In genomic region chr21:42513985-42514882, GRCh38 we compare ENCODE assay signal across 9 cellular contexts. TPM values are rescaled to one million over a fixed set of nuclear protein-coding genes. Genes with fewer than 3 reads are reported as not detected.
DNase-seq lines count a peak whose midpoint lies in the region; ATAC-seq and TF ChIP-seq lines count a peak whose summit lies in the region.
"Had no signal": no experiment of that assay in that cellular context is flagged by ENCODE, and none has a peak within 500 bp of the region (broad histone marks: within the 10 kb centered on the region; RNA-seq: fewer than 3 reads in every experiment).

No MANE protein-coding gene starts in this region.

- H3K27me3 Mint-ChIP-seq in CD4-positive, alpha-beta T cell: no peaks in the 10 kb centered on the region
- H3K27me3 Mint-ChIP-seq in activated CD8-positive, alpha-beta T cell treated with anti-CD3 and anti-CD28 coated beads for 36 hours: no peaks in the 10 kb centered on the region
- no peaks in the 10 kb centered on the region for H3K27me3 Mint-ChIP-seq in naive B cell

- H3K4me1 ChIP-seq in endocrine pancreas (ENCODE audit: control insufficient read depth, insufficient read depth, low read length) (no peaks in the 10 kb centered on the region), stomach smooth muscle (ENCODE audit: control insufficient read depth, insufficient read depth, low read length) (peaks cover 10% of the 10 kb centered on the region)

- no peaks in the 10 kb centered on the region for H3K9me3 ChIP-seq in CD4-positive, alpha-beta T cell (ENCODE audit: control insufficient read depth, low read length)
- H3K9me3 ChIP-seq in endocrine pancreas (ENCODE audit: control insufficient read depth, low read length) (no peaks in the 10 kb centered on the region), stomach smooth muscle (ENCODE audit: control insufficient read depth in 2 of 2, low read length in 2 of 2) (no peaks in the 10 kb centered on the region)

- POLR2A ChIA-PET in CD4-positive, alpha-beta T cell (lab: Charles Lee): interaction anchor here (0.6 to 3.4 kb wide), 16 partner anchors 13 to 848 kb away, joined by 3 to 50 read pairs (median 3); partner anchors contain the start of genes RSPH1 and UBASH3A
- POLR2A ChIA-PET in activated CD8-positive, alpha-beta T cell treated with anti-CD3 and anti-CD28 coated beads for 36 hours (lab: Charles Lee): interaction anchor here (0.9 to 4.1 kb wide), 11 partner anchors 9 to 99 kb away, joined by 3 to 31 read pairs (median 3); partner anchors contain the start of gene RSPH1

- intact Hi-C loops in CD4-positive, alpha-beta T cell (cut with DNase I, micrococcal nuclease): loop anchor here in 1 of 2 experiments (1.0 to 10.0 kb wide), 2 partner anchors 50 to 179 kb away; no protein-coding TSS in a partner anchor
- intact Hi-C loops in activated CD8-positive, alpha-beta T cell treated with anti-CD3 and anti-CD28 coated beads for 36 hours (cut with micrococcal nuclease): no loop called here

- DNase-seq in CD4-positive, alpha-beta T cell: peak; percentile 36 to 69 (median 49)
- DNase-seq in NCI-H1105 treated with DMSO at 0.1 percent for 48 hours (lab: John Stamatoyannopoulos, UW) (peak; percentile 48), naive B cell (peak; percentile 73), superior temporal gyrus (ENCODE audit: extremely low spot score) (no peak)
- DNase-seq in activated CD8-positive, alpha-beta T cell treated with anti-CD3 and anti-CD28 coated beads for 36 hours: peak; percentile 77

- peaks cover 41% of the 10 kb centered on the region for H3K36me3 Mint-ChIP-seq in CD4-positive, alpha-beta T cell (ENCODE audit: low read depth)
- H3K36me3 Mint-ChIP-seq in activated CD8-positive, alpha-beta T cell treated with anti-CD3 and anti-CD28 coated beads for 36 hours (ENCODE audit: low read depth): peaks cover 15% of the 10 kb centered on the region
- H3K36me3 Mint-ChIP-seq in naive B cell: peaks cover 4 to 11% of the 10 kb centered on the region in 2 donors

- H3K36me3 ChIP-seq in endocrine pancreas (ENCODE audit: control insufficient read depth, insufficient read depth, low read length): no peaks in the 10 kb centered on the region
- peaks cover 4 to 9% of the 10 kb centered on the region in 2 donors for H3K36me3 ChIP-seq in stomach smooth muscle (ENCODE audit: control insufficient read depth in 2 of 2, insufficient read depth in 2 of 2, low read length in 2 of 2)

- no peak for TF ChIP-seq CTCF in CD4-positive, alpha-beta T cell (IDR thresholded peaks at IDR 0.05)
- no peak for TF ChIP-seq CTCF in activated CD8-positive, alpha-beta T cell treated with anti-CD3 and anti-CD28 coated beads for 36 hours (IDR thresholded peaks at IDR 0.05)

- H3K9ac ChIP-seq in endocrine pancreas (ENCODE audit: control insufficient read depth, insufficient read depth, low read length) (peak overlapping the region; percentile 66), stomach smooth muscle (ENCODE audit: low read length in 2 of 2) (peak overlapping the region; percentile 62 to 68)

- ATAC-seq in CD4-positive, alpha-beta T cell (ENCODE audit: poor library complexity): peak; percentile 84
- ATAC-seq in GM21381 (IDR thresholded peaks at IDR 0.05; ENCODE audit: unreplicated experiment) (peak; percentile 45), naive B cell (ENCODE audit: low read depth in 2 of 2) (peak; percentile 80)
- ATAC-seq in activated CD8-positive, alpha-beta T cell treated with anti-CD3 and anti-CD28 coated beads for 36 hours: peak; percentile 77

- H3K4me3 Mint-ChIP-seq in CD4-positive, alpha-beta T cell: peak overlapping the region; percentile 88
- peak overlapping the region; percentile 77 for H3K4me3 Mint-ChIP-seq in activated CD8-positive, alpha-beta T cell treated with anti-CD3 and anti-CD28 coated beads for 36 hours
- H3K4me3 Mint-ChIP-seq in naive B cell: peak overlapping the region; percentile 70 to 95 (median 90)

- H3K27ac ChIP-seq in CD4-positive, alpha-beta T cell (ENCODE audit: low read depth, low read length): peak overlapping the region; percentile 65
- H3K27ac ChIP-seq in stomach smooth muscle (ENCODE audit: low read length): peak overlapping the region; percentile 49

- H3K27ac Mint-ChIP-seq in CD4-positive, alpha-beta T cell: peak overlapping the region; percentile 76
- H3K27ac Mint-ChIP-seq in activated CD8-positive, alpha-beta T cell treated with anti-CD3 and anti-CD28 coated beads for 36 hours: peak overlapping the region; percentile 63
- H3K27ac Mint-ChIP-seq in naive B cell: peak overlapping the region; percentile 89 to 98 (median 95)

- CTCF ChIA-PET in CD4-positive, alpha-beta T cell (lab: Charles Lee): interaction anchor here (0.8 kb wide), 1 partner anchor 13 kb away, joined by 3 read pairs; no protein-coding TSS in a partner anchor
- CTCF ChIA-PET in activated CD8-positive, alpha-beta T cell treated with anti-CD3 and anti-CD28 coated beads for 36 hours (lab: Charles Lee): interaction anchor here (0.8 to 1.6 kb wide), 8 partner anchors 8 to 369 kb away, joined by 3 to 4 read pairs (median 3); no protein-coding TSS in a partner anchor

- peaks cover 31% of the 10 kb centered on the region for H3K4me1 Mint-ChIP-seq in CD4-positive, alpha-beta T cell (ENCODE audit: low read depth)
- peaks cover 20% of the 10 kb centered on the region for H3K4me1 Mint-ChIP-seq in activated CD8-positive, alpha-beta T cell treated with anti-CD3 and anti-CD28 coated beads for 36 hours (ENCODE audit: low read depth)
- H3K4me1 Mint-ChIP-seq in naive B cell: peaks cover 26 to 57% (median 31%) of the 10 kb centered on the region in 3 donors

- no peaks in the 10 kb centered on the region for H3K27me3 ChIP-seq in CD4-positive, alpha-beta T cell (ENCODE audit: control insufficient read depth, insufficient read depth, low read length)
- H3K27me3 ChIP-seq in endocrine pancreas (ENCODE audit: control insufficient read depth, insufficient read depth, low read length) (no peaks in the 10 kb centered on the region), stomach smooth muscle (ENCODE audit: control insufficient read depth in 1 of 2, insufficient read depth in 2 of 2, low read length in 2 of 2) (no peaks in the 10 kb centered on the region)

- H3K4me3 ChIP-seq in endocrine pancreas (ENCODE audit: control insufficient read depth, insufficient read depth, low read length) (peak overlapping the region; percentile 69), stomach smooth muscle (ENCODE audit: low read length in 2 of 2) (peak overlapping the region; percentile 64 to 82)

- H3K9me3 Mint-ChIP-seq in CD4-positive, alpha-beta T cell: no peaks in the 10 kb centered on the region
- no peaks in the 10 kb centered on the region for H3K9me3 Mint-ChIP-seq in activated CD8-positive, alpha-beta T cell treated with anti-CD3 and anti-CD28 coated beads for 36 hours
- no peaks in the 10 kb centered on the region for H3K9me3 Mint-ChIP-seq in naive B cell

RNA-seq across cellular contexts. Expression of gene SLC37A1, which starts 0.6 kb away (rescaled TPM):
- 10 to 100 TPM; 16.4 to 16.7 TPM for total RNA-seq in CD4-positive, alpha-beta T cell
- 10 to 100 TPM; 12.8 to 14.9 TPM for total RNA-seq in activated CD8-positive, alpha-beta T cell treated with anti-CD3 and anti-CD28 coated beads for 36 hours
- polyA plus RNA-seq in naive B cell (ENCODE audit: low read depth in 6 of 6): 10 to 100 TPM in 4 of 6 donors, 1 to 10 TPM in 2; 4.9 to 15.7 (median 11.2) TPM

RNA-seq across cellular contexts. Expression of gene RSPH1, which starts 18.2 kb away (rescaled TPM):
- total RNA-seq in CD4-positive, alpha-beta T cell: under 1 TPM; 0.34 to 0.38 TPM
- not detected for total RNA-seq in activated CD8-positive, alpha-beta T cell treated with anti-CD3 and anti-CD28 coated beads for 36 hours
- not detected for polyA plus RNA-seq in naive B cell (ENCODE audit: low read depth in 6 of 6)
- total RNA-seq: M059J had no signal
